Comparison of ENCODE assay signal across 15 cellular contexts in the genomic region with DNA sequence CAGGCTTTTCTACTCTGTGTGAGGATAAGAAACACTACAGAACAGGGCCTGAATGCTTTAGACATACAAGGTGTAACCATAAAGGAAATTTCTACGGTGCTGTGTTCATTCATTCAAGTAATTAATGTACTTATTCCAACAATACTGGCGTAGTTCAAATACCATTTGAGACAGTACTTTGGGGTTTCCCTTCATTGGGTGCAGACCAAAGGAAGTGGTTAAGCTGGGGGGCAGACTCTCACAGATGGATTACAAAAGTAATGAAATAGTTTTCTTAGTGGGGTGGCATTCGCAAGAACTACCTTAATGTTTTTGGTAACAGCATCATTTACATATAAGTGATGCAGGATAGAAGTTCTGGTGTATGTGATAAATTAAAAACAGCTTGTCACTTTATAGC.
DNase-seq lines count a peak whose midpoint lies in the region; ATAC-seq and TF ChIP-seq lines count a peak whose summit lies in the region.
"Had no signal": no experiment of that assay in that cellular context is flagged by ENCODE, and none has a peak within 500 bp of the region (broad histone marks: within the 10 kb centered on the region; RNA-seq: fewer than 3 reads in every experiment).

No MANE protein-coding gene starts in this region.

- peak overlapping the region; percentile 69 to 75 for H3K27ac Mint-ChIP-seq in natural killer cell
- H3K27ac Mint-ChIP-seq: mesothelial cell of epicardium had no signal

- no peaks in the 10 kb centered on the region for H3K9me3 Mint-ChIP-seq in natural killer cell
- H3K9me3 Mint-ChIP-seq: IgD-negative memory B cell had no signal

- intact Hi-C loops in natural killer cell (cut with micrococcal nuclease) = loop anchor here (1.0 to 2.0 kb wide), 3 partner anchors 64 to 131 kb away; no protein-coding TSS in a partner anchor

- peak; percentile 13 for DNase-seq in NK-92 treated with Interleukin-12 subunit alpha and Interleukin-12 subunit beta, amount 100 ng/mL, for 24 hours (lab: John Stamatoyannopoulos, UW)
- DNase-seq in NK-92 (lab: John Stamatoyannopoulos, UW; ENCODE audit: unreplicated experiment) (no peak), T-helper 22 cell (ENCODE audit: low read depth) (peak; percentile 49), natural killer cell (peak; percentile 34), DMS 273 treated with DMSO at 0.1 percent for 48 hours (lab: John Stamatoyannopoulos, UW) (no peak), kidney glomerular epithelial cell (lab: John Stamatoyannopoulos, UW) (no peak), NCI-H2029 treated with DMSO at 0.1 percent for 48 hours (lab: John Stamatoyannopoulos, UW) (no peak)
- DNase-seq: DMS53, NCI-H1436 treated with DMSO at 0.1 percent for 48 hours, NCI-H526 treated with DMSO at 0.1 percent for 48 hours, SHP77 treated with DMSO at 0.1 percent for 48 hours had no signal

- H3K36me3 Mint-ChIP-seq in natural killer cell = peaks cover 17% of the 10 kb centered on the region

- H3K27me3 Mint-ChIP-seq in natural killer cell (ENCODE audit: low read depth in 2 of 2) = no peaks in the 10 kb centered on the region
- H3K27me3 Mint-ChIP-seq: IgD-negative memory B cell had no signal

- ATAC-seq in GM18870 (IDR thresholded peaks at IDR 0.05; ENCODE audit: unreplicated experiment) (peak; percentile 47), natural killer cell (peak; percentile 86 to 98 (median 93))
- ATAC-seq: HCT116 had no signal

- TF ChIP-seq CTCF in natural killer cell (IDR thresholded peaks at IDR 0.05) = no peak

- peak overlapping the region; percentile 52 for H3K4me3 Mint-ChIP-seq in natural killer cell
- H3K4me3 Mint-ChIP-seq: IgD-negative memory B cell, mesothelial cell of epicardium had no signal

- peaks cover 15 to 35% of the 10 kb centered on the region in 2 donors for H3K4me1 Mint-ChIP-seq in natural killer cell
- H3K4me1 Mint-ChIP-seq: mesothelial cell of epicardium had no signal

Comparison
In these comparisons a context has a peak if more than half of its experiments do, and no peak if none do; other contexts are left out.
1. DNase-seq: peak in NK-92 treated with Interleukin-12 subunit alpha and Interleukin-12 subunit beta, amount 100 ng/mL, for 24 hours (single experiment), T-helper 22 cell (single experiment) and natural killer cell (single experiment); none in NK-92 (single experiment), DMS 273 treated with DMSO at 0.1 percent for 48 hours (single experiment), kidney glomerular epithelial cell (single experiment) and NCI-H2029 treated with DMSO at 0.1 percent for 48 hours (single experiment).